11 cellular contexts compared by ENCODE assay signal in the genomic region with DNA sequence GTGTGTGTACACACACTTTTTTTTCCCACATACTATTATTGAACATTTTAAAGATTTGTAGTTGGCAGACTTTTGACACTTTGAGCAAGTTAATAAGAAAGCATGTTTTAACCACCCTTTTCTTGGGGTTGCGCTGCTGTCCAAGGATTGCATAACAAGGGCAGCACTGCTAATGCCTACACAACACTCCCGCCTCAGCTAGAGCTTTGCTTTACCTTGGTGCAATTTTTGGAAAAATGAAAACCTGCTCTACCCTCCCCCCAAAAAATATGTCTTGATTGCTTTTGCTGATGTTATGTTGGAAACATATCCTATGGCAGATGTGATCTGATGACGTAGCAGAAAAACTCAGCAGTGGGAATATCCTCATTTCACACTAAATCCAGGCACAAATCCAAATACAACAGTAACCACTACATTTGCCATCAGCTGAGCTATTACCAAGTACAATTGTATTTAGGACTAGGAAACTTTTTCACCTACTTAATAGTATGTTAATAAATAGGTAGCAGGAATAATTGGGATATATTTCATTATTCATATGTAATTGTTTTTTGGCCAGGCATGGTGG. TPM values are rescaled to one million over a fixed set of nuclear protein-coding genes. Genes with fewer than 3 reads are reported as not detected.
DNase-seq lines count a peak whose midpoint lies in the region; TF ChIP-seq lines count a peak whose summit lies in the region.
"Had no signal": no experiment of that assay in that cellular context is flagged by ENCODE, and none has a peak within 500 bp of the region (broad histone marks: within the 10 kb centered on the region; RNA-seq: fewer than 3 reads in every experiment).

No MANE protein-coding gene starts in this region.

- WGBS in liver, result 18% methylated on average over 3 of the region's 3 CpGs

- H3K27me3 ChIP-seq in liver (ENCODE audit: control insufficient read depth in 4 of 4, insufficient read depth in 4 of 4, low read length in 3 of 4), result no peaks in the 10 kb centered on the region
- H3K27me3 ChIP-seq in tibial artery, result no peaks in the 10 kb centered on the region

- H3K4me1 ChIP-seq in liver (ENCODE audit: control insufficient read depth in 4 of 4, insufficient read depth in 4 of 4, low read length in 3 of 4) (peaks cover 9 to 25% (median 18%) of the 10 kb centered on the region in 4 donors), tibial artery (peaks cover 0 to 27% (median 26%) of the 10 kb centered on the region in 4 donors)

- TF ChIP-seq CTCF in NB4 (IDR thresholded peaks at IDR 0.05; ENCODE audit: low read depth, low read length), result no peak
- TF ChIP-seq CTCF in choroid plexus epithelial cell (conservative IDR thresholded peaks at IDR 0.05; ENCODE audit: low read depth, low read length), result no peak
- TF ChIP-seq CTCF in liver (IDR thresholded peaks at IDR 0.05; ENCODE audit: low read depth, low read length, missing input control), result no peak
- TF ChIP-seq CTCF in tibial artery (IDR thresholded peaks at IDR 0.05), result no peak

- H3K36me3 Mint-ChIP-seq in activated CD4-positive, alpha-beta memory T cell treated with anti-CD3 and anti-CD28 coated beads, Interleukin-2, amount 10 ng/mL, durations not matched to agents 7 days and 5 days (ENCODE audit: low read depth), result peaks cover 10% of the 10 kb centered on the region

- no peak overlapping the region for H3K4me3 Mint-ChIP-seq in activated CD4-positive, alpha-beta memory T cell treated with anti-CD3 and anti-CD28 coated beads, Interleukin-2, amount 10 ng/mL, durations not matched to agents 7 days and 5 days

- no peaks in the 10 kb centered on the region for H3K9me3 Mint-ChIP-seq in activated CD4-positive, alpha-beta memory T cell treated with anti-CD3 and anti-CD28 coated beads, Interleukin-2, amount 10 ng/mL, durations not matched to agents 7 days and 5 days

- CTCF ChIA-PET in activated CD4-positive, alpha-beta memory T cell treated with anti-CD3 and anti-CD28 coated beads, Interleukin-2, amount 10 ng/mL, durations not matched to agents 7 days and 5 days (lab: Charles Lee), result interaction anchor here (0.8 kb wide), 1 partner anchor 90 kb away, joined by 4 read pairs; no protein-coding TSS in a partner anchor

- H3K9ac ChIP-seq in liver (ENCODE audit: low read depth in 1 of 2, low read length in 2 of 2), result no peak overlapping the region

- DNase-seq in NB4 (ENCODE audit: low read depth) (peak; percentile 51), choroid plexus epithelial cell (ENCODE audit: low read depth) (peak; percentile 87), tibial artery (peak in 1 of 2 donors; percentile 61), islet precursor cell (no peak), erythroblast (lab: John Stamatoyannopoulos, UW) (no peak), medulla oblongata (ENCODE audit: extremely low spot score) (no peak)
- no peak for DNase-seq in activated CD4-positive, alpha-beta memory T cell treated with anti-CD3 and anti-CD28 coated beads, Interleukin-2, amount 10 ng/mL, durations not matched to agents 7 days and 5 days
- DNase-seq: DND-41; hypothalamus; stimulated activated CD8-positive, alpha-beta memory T cell treated with anti-CD3 and anti-CD28 coated beads, Interleukin-4, amount 100 ng/mL, for 48 hours had no signal

- no peak for TF ChIP-seq RAD21 in liver (IDR thresholded peaks at IDR 0.05)

- intact Hi-C loops in tibial artery (cut with DNase I; ENCODE audit: low total_unique reads), result loop anchor here (10.0 kb wide), 1 partner anchor 76 kb away; no protein-coding TSS in a partner anchor

- H3K4me1 Mint-ChIP-seq in activated CD4-positive, alpha-beta memory T cell treated with anti-CD3 and anti-CD28 coated beads, Interleukin-2, amount 10 ng/mL, durations not matched to agents 7 days and 5 days, result peaks cover 3% of the 10 kb centered on the region

- H3K9me3 ChIP-seq in liver (ENCODE audit: control insufficient read depth in 4 of 4, low read length in 3 of 4) (no peaks in the 10 kb centered on the region), tibial artery (no peaks in the 10 kb centered on the region)

- H3K27ac ChIP-seq in liver (ENCODE audit: low read depth in 1 of 2, low read length in 2 of 2) (peak overlapping the region in 1 of 2 donors; percentile 4), tibial artery (peak overlapping the region; percentile 50 to 65)

- TF ChIP-seq POLR2A in NB4 (IDR thresholded peaks at IDR 0.05; ENCODE audit: extremely low read depth, insufficient read length) (no peak), erythroblast (IDR thresholded peaks at IDR 0.05; ENCODE audit: low read length) (no peak)

- no peaks in the 10 kb centered on the region for H3K27me3 Mint-ChIP-seq in activated CD4-positive, alpha-beta memory T cell treated with anti-CD3 and anti-CD28 coated beads, Interleukin-2, amount 10 ng/mL, durations not matched to agents 7 days and 5 days

- POLR2A ChIA-PET in activated CD4-positive, alpha-beta memory T cell treated with anti-CD3 and anti-CD28 coated beads, Interleukin-2, amount 10 ng/mL, durations not matched to agents 7 days and 5 days (lab: Charles Lee), result interaction anchor here (0.5 to 1.6 kb wide), 2 partner anchors 28 to 52 kb away, joined by 3 to 4 read pairs; no protein-coding TSS in a partner anchor

- H3K36me3 ChIP-seq in liver (ENCODE audit: control insufficient read depth in 4 of 4, insufficient read depth in 3 of 4, low read depth in 1 of 4, low read length in 3 of 4) (peaks cover 0 to 4% (median 0%) of the 10 kb centered on the region in 4 donors), tibial artery (no peaks in the 10 kb centered on the region)

- H3K27ac Mint-ChIP-seq in activated CD4-positive, alpha-beta memory T cell treated with anti-CD3 and anti-CD28 coated beads, Interleukin-2, amount 10 ng/mL, durations not matched to agents 7 days and 5 days, result no peak overlapping the region

- H3K4me3 ChIP-seq in NB4 (ENCODE audit: low read depth, low read length), result no peak overlapping the region
- no peak overlapping the region for H3K4me3 ChIP-seq in choroid plexus epithelial cell (ENCODE audit: low read depth, low read length)
- H3K4me3 ChIP-seq in liver (ENCODE audit: low read depth in 1 of 3, low read length in 3 of 3), result no peak overlapping the region
- H3K4me3 ChIP-seq in tibial artery, result peak overlapping the region in 1 of 2 donors; percentile 14

TF ChIP-seq in liver, 16 proteins besides CTCF, POLR2A, EP300 and RAD21 (continues in another document):
- TF ChIP-seq HNF4G (IDR thresholded peaks at IDR 0.05), result no peak
- TF ChIP-seq YY1 (IDR thresholded peaks at IDR 0.05), result peak; percentile 19
- no peak for TF ChIP-seq SP1 (IDR thresholded peaks at IDR 0.05)
- no peak for TF ChIP-seq EGR1 (IDR thresholded peaks at IDR 0.05; ENCODE audit: low read depth in 2 of 2)
- TF ChIP-seq, protein P1, sequence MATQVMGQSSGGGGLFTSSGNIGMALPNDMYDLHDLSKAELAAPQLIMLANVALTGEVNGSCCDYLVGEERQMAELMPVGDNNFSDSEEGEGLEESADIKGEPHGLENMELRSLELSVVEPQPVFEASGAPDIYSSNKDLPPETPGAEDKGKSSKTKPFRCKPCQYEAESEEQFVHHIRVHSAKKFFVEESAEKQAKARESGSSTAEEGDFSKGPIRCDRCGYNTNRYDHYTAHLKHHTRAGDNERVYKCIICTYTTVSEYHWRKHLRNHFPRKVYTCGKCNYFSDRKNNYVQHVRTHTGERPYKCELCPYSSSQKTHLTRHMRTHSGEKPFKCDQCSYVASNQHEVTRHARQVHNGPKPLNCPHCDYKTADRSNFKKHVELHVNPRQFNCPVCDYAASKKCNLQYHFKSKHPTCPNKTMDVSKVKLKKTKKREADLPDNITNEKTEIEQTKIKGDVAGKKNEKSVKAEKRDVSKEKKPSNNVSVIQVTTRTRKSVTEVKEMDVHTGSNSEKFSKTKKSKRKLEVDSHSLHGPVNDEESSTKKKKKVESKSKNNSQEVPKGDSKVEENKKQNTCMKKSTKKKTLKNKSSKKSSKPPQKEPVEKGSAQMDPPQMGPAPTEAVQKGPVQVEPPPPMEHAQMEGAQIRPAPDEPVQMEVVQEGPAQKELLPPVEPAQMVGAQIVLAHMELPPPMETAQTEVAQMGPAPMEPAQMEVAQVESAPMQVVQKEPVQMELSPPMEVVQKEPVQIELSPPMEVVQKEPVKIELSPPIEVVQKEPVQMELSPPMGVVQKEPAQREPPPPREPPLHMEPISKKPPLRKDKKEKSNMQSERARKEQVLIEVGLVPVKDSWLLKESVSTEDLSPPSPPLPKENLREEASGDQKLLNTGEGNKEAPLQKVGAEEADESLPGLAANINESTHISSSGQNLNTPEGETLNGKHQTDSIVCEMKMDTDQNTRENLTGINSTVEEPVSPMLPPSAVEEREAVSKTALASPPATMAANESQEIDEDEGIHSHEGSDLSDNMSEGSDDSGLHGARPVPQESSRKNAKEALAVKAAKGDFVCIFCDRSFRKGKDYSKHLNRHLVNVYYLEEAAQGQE (IDR thresholded peaks at IDR 0.05), result no peak
- TF ChIP-seq, protein P2, sequence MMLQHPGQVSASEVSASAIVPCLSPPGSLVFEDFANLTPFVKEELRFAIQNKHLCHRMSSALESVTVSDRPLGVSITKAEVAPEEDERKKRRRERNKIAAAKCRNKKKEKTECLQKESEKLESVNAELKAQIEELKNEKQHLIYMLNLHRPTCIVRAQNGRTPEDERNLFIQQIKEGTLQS (IDR thresholded peaks at IDR 0.05), result no peak
- TF ChIP-seq HNF4A (conservative IDR thresholded peaks at IDR 0.05), result no peak
- TF ChIP-seq, protein P3, sequence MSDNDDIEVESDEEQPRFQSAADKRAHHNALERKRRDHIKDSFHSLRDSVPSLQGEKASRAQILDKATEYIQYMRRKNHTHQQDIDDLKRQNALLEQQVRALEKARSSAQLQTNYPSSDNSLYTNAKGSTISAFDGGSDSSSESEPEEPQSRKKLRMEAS (IDR thresholded peaks at IDR 0.05), result no peak
- no peak for TF ChIP-seq JUND (IDR thresholded peaks at IDR 0.05)
- TF ChIP-seq, protein P4, sequence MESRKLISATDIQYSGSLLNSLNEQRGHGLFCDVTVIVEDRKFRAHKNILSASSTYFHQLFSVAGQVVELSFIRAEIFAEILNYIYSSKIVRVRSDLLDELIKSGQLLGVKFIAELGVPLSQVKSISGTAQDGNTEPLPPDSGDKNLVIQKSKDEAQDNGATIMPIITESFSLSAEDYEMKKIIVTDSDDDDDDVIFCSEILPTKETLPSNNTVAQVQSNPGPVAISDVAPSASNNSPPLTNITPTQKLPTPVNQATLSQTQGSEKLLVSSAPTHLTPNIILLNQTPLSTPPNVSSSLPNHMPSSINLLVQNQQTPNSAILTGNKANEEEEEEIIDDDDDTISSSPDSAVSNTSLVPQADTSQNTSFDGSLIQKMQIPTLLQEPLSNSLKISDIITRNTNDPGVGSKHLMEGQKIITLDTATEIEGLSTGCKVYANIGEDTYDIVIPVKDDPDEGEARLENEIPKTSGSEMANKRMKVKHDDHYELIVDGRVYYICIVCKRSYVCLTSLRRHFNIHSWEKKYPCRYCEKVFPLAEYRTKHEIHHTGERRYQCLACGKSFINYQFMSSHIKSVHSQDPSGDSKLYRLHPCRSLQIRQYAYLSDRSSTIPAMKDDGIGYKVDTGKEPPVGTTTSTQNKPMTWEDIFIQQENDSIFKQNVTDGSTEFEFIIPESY (IDR thresholded peaks at IDR 0.05), result no peak
- TF ChIP-seq NR2F2 (IDR thresholded peaks at IDR 0.05), result no peak

RNA-seq across cellular contexts. Expression of a gene that starts 51.6 kb away (rescaled TPM):
- 10 to 100 TPM; 10.8 to 13.4 TPM for total RNA-seq in liver
- 10 to 100 TPM; 15.0 TPM for polyA plus RNA-seq in liver
- 10 to 100 TPM; 35.8 to 37.7 TPM for total RNA-seq in activated CD4-positive, alpha-beta memory T cell treated with anti-CD3 and anti-CD28 coated beads, Interleukin-2, amount 10 ng/mL, durations not matched to agents 7 days and 5 days

Comparison
In these comparisons a context has a peak if more than half of its experiments do, and no peak if none do; other contexts are left out.
1. DNase-seq: peak in NB4 (single experiment) and choroid plexus epithelial cell (single experiment); none in activated CD4-positive, alpha-beta memory T cell treated with anti-CD3 and anti-CD28 coated beads, Interleukin-2, amount 10 ng/mL, durations not matched to agents 7 days and 5 days (single experiment), islet precursor cell (single experiment), erythroblast (0 of 2) and medulla oblongata (single experiment).